Comparison of ENCODE assay signal across 29 cellular contexts in genomic region chr9:133809335-133809734, GRCh38.
"Had no signal": no experiment of that assay in that cellular context is flagged by ENCODE, and none has a peak within 500 bp of the region (broad histone marks: within the 10 kb centered on the region; RNA-seq: fewer than 3 reads in every experiment).

No MANE protein-coding gene starts in this region.

- ATAC-seq: activated CD4-positive, alpha-beta T cell treated with anti-CD3 and anti-CD28 coated beads for 36 hours; activated CD8-positive, alpha-beta memory T cell treated with anti-CD3 and anti-CD28 coated beads, Interleukin-2, amount 10 ng/mL, durations not matched to agents 7 days and 5 days; activated CD8-positive, alpha-beta T cell treated with anti-CD3 and anti-CD28 coated beads, Interleukin-2, amount 10 ng/mL, durations not matched to agents 7 days and 5 days; activated naive CD8-positive, alpha-beta T cell treated with anti-CD3 and anti-CD28 coated beads, Interleukin-2, amount 50 U/mL, for 24 hours; body of pancreas; esophagus mucosa had no signal

- H3K36me3 ChIP-seq: colonic mucosa had no signal

- H3K27ac Mint-ChIP-seq: activated CD4-positive, alpha-beta memory T cell treated with anti-CD3 and anti-CD28 coated beads for 36 hours; activated CD4-positive, alpha-beta T cell treated with anti-CD3 and anti-CD28 coated beads for 36 hours; activated CD4-positive, alpha-beta T cell treated with anti-CD3 and anti-CD28 coated beads, Interleukin-2, amount 10 ng/mL, durations not matched to agents 24 days and 14 days; activated CD8-positive, alpha-beta memory T cell treated with anti-CD3 and anti-CD28 coated beads, Interleukin-2, amount 10 ng/mL, durations not matched to agents 7 days and 5 days; activated CD8-positive, alpha-beta T cell treated with anti-CD3 and anti-CD28 coated beads, Interleukin-2, amount 10 ng/mL, durations not matched to agents 7 days and 5 days; activated naive CD4-positive, alpha-beta T cell treated with anti-CD3 and anti-CD28 coated beads for 36 hours; activated naive CD4-positive, alpha-beta T cell treated with anti-CD3 and anti-CD28 coated beads, Interleukin-2, amount 50 U/mL, for 24 hours; activated naive CD8-positive, alpha-beta T cell treated with anti-CD3 and anti-CD28 coated beads for 36 hours; activated naive CD8-positive, alpha-beta T cell treated with anti-CD3 and anti-CD28 coated beads, Interleukin-2, amount 50 U/mL, for 24 hours; activated T-helper 1 cell treated with anti-CD3 and anti-CD28 coated beads, Interleukin-12 subunit alpha, Interleukin-12 subunit beta, Interleukin-2, Interleukin-4 antibody, amounts not matched to agents 30 ng/mL and 10 ng/mL and 1 ng/mL, durations not matched to agents 14 hours and 24 hours and 36 hours; activated T-helper 2 cell treated with anti-CD3 and anti-CD28 coated beads, Interferon-gamma antibody, Interleukin-2, Interleukin-4, amounts not matched to agents 10 μg/mL and 5 μg/mL and 100 μg/mL, durations not matched to agents 14 hours and 24 hours and 36 hours had no signal

- H3K36me3 Mint-ChIP-seq: activated CD4-positive, alpha-beta memory T cell treated with anti-CD3 and anti-CD28 coated beads for 36 hours; activated CD8-positive, alpha-beta memory T cell treated with anti-CD3 and anti-CD28 coated beads, Interleukin-2, amount 10 ng/mL, durations not matched to agents 7 days and 5 days; activated naive CD4-positive, alpha-beta T cell treated with anti-CD3 and anti-CD28 coated beads, Interleukin-2, amount 50 U/mL, for 24 hours; activated naive CD8-positive, alpha-beta T cell treated with anti-CD3 and anti-CD28 coated beads for 36 hours had no signal

- H3K9me3 Mint-ChIP-seq: activated CD4-positive, alpha-beta memory T cell treated with anti-CD3 and anti-CD28 coated beads for 36 hours; activated CD4-positive, alpha-beta T cell treated with anti-CD3 and anti-CD28 coated beads, Interleukin-2, amount 10 ng/mL, durations not matched to agents 24 days and 14 days; activated naive CD4-positive, alpha-beta T cell treated with anti-CD3 and anti-CD28 coated beads for 36 hours; activated naive CD4-positive, alpha-beta T cell treated with anti-CD3 and anti-CD28 coated beads, Interleukin-2, amount 50 U/mL, for 24 hours; activated naive CD8-positive, alpha-beta T cell treated with anti-CD3 and anti-CD28 coated beads for 36 hours; activated naive CD8-positive, alpha-beta T cell treated with anti-CD3 and anti-CD28 coated beads, Interleukin-2, amount 50 U/mL, for 24 hours; activated T-helper 1 cell treated with anti-CD3 and anti-CD28 coated beads, Interleukin-12 subunit alpha, Interleukin-12 subunit beta, Interleukin-2, Interleukin-4 antibody, amounts not matched to agents 30 ng/mL and 10 ng/mL and 1 ng/mL, durations not matched to agents 14 hours and 24 hours and 36 hours; activated T-helper 2 cell treated with anti-CD3 and anti-CD28 coated beads, Interferon-gamma antibody, Interleukin-2, Interleukin-4, amounts not matched to agents 10 μg/mL and 5 μg/mL and 100 μg/mL, durations not matched to agents 14 hours and 24 hours and 36 hours had no signal

- H3K4me1 Mint-ChIP-seq: activated CD4-positive, alpha-beta T cell treated with anti-CD3 and anti-CD28 coated beads for 36 hours; activated CD4-positive, alpha-beta T cell treated with anti-CD3 and anti-CD28 coated beads, Interleukin-2, amount 10 ng/mL, durations not matched to agents 24 days and 14 days; activated CD8-positive, alpha-beta memory T cell treated with anti-CD3 and anti-CD28 coated beads, Interleukin-2, amount 10 ng/mL, durations not matched to agents 7 days and 5 days; activated naive CD4-positive, alpha-beta T cell treated with anti-CD3 and anti-CD28 coated beads, Interleukin-2, amount 50 U/mL, for 24 hours; activated naive CD8-positive, alpha-beta T cell treated with anti-CD3 and anti-CD28 coated beads for 36 hours; activated naive CD8-positive, alpha-beta T cell treated with anti-CD3 and anti-CD28 coated beads, Interleukin-2, amount 50 U/mL, for 24 hours had no signal

- H3K9me3 ChIP-seq: adrenal gland, body of pancreas, colonic mucosa had no signal

- FAIRE-seq: frontal cortex had no signal

- H3K27me3 Mint-ChIP-seq: activated CD4-positive, alpha-beta memory T cell treated with anti-CD3 and anti-CD28 coated beads for 36 hours; activated CD4-positive, alpha-beta T cell treated with anti-CD3 and anti-CD28 coated beads for 36 hours; activated CD4-positive, alpha-beta T cell treated with anti-CD3 and anti-CD28 coated beads, Interleukin-2, amount 10 ng/mL, durations not matched to agents 24 days and 14 days; activated CD8-positive, alpha-beta memory T cell treated with anti-CD3 and anti-CD28 coated beads, Interleukin-2, amount 10 ng/mL, durations not matched to agents 7 days and 5 days; activated naive CD4-positive, alpha-beta T cell treated with anti-CD3 and anti-CD28 coated beads, Interleukin-2, amount 50 U/mL, for 24 hours; activated naive CD8-positive, alpha-beta T cell treated with anti-CD3 and anti-CD28 coated beads for 36 hours; activated naive CD8-positive, alpha-beta T cell treated with anti-CD3 and anti-CD28 coated beads, Interleukin-2, amount 50 U/mL, for 24 hours had no signal

- H3K27me3 ChIP-seq: adrenal gland, body of pancreas, colonic mucosa had no signal

- H3K4me3 ChIP-seq: adrenal gland, body of pancreas, colonic mucosa had no signal

- H3K4me3 Mint-ChIP-seq: activated CD4-positive, alpha-beta memory T cell treated with anti-CD3 and anti-CD28 coated beads for 36 hours; activated CD4-positive, alpha-beta T cell treated with anti-CD3 and anti-CD28 coated beads for 36 hours; activated CD4-positive, alpha-beta T cell treated with anti-CD3 and anti-CD28 coated beads, Interleukin-2, amount 10 ng/mL, durations not matched to agents 24 days and 14 days; activated CD8-positive, alpha-beta memory T cell treated with anti-CD3 and anti-CD28 coated beads, Interleukin-2, amount 10 ng/mL, durations not matched to agents 7 days and 5 days; activated CD8-positive, alpha-beta T cell treated with anti-CD3 and anti-CD28 coated beads, Interleukin-2, amount 10 ng/mL, durations not matched to agents 7 days and 5 days; activated naive CD4-positive, alpha-beta T cell treated with anti-CD3 and anti-CD28 coated beads for 36 hours; activated naive CD4-positive, alpha-beta T cell treated with anti-CD3 and anti-CD28 coated beads, Interleukin-2, amount 50 U/mL, for 24 hours; activated naive CD8-positive, alpha-beta T cell treated with anti-CD3 and anti-CD28 coated beads for 36 hours; activated naive CD8-positive, alpha-beta T cell treated with anti-CD3 and anti-CD28 coated beads, Interleukin-2, amount 50 U/mL, for 24 hours; activated T-helper 1 cell treated with anti-CD3 and anti-CD28 coated beads, Interleukin-12 subunit alpha, Interleukin-12 subunit beta, Interleukin-2, Interleukin-4 antibody, amounts not matched to agents 30 ng/mL and 10 ng/mL and 1 ng/mL, durations not matched to agents 14 hours and 24 hours and 36 hours had no signal

- DNase-seq: activated CD4-positive, alpha-beta memory T cell treated with anti-CD3 and anti-CD28 coated beads for 36 hours; activated CD4-positive, alpha-beta T cell treated with anti-CD3 and anti-CD28 coated beads for 36 hours; activated CD4-positive, alpha-beta T cell treated with anti-CD3 and anti-CD28 coated beads, Interleukin-2, amount 10 ng/mL, durations not matched to agents 24 days and 14 days; activated CD4-positive, CD25-positive, alpha-beta regulatory T cell; activated CD4-positive, CD25-positive, alpha-beta regulatory T cell treated with anti-CD3 and anti-CD28 coated beads, Interleukin-2, amount 50 U/mL, for 72 hours; activated CD8-positive, alpha-beta memory T cell treated with anti-CD3 and anti-CD28 coated beads, Interleukin-2, amount 10 ng/mL, durations not matched to agents 7 days and 5 days; activated CD8-positive, alpha-beta memory T cell treated with anti-CD3 and anti-CD28 coated beads, Interleukin-2, amount 50 U/mL, for 4 hours; activated CD8-positive, alpha-beta T cell treated with anti-CD3 and anti-CD28 coated beads, Interleukin-2, amount 10 ng/mL, durations not matched to agents 7 days and 5 days; activated effector memory CD4-positive, alpha-beta T cell treated with anti-CD3 and anti-CD28 coated beads, Interleukin-2, amount 50 U/mL, for 16 hours; activated naive CD4-positive, alpha-beta T cell treated with anti-CD3 and anti-CD28 coated beads for 36 hours; activated naive CD8-positive, alpha-beta T cell treated with anti-CD3 and anti-CD28 coated beads for 36 hours; activated naive CD8-positive, alpha-beta T cell treated with anti-CD3 and anti-CD28 coated beads, Interleukin-2, amount 50 U/mL, for 24 hours; activated T-cell treated with anti-CD3 and anti-CD28 coated beads, Interleukin-2, amount 50 U/mL, for 1 hour; activated T-cell treated with anti-CD3 and anti-CD28 coated beads, Interleukin-2, amount 50 U/mL, for 48 hours; adrenal gland; amygdala; aorta; body of pancreas; caudate nucleus; colonic mucosa; effector CD8-positive, alpha-beta T cell; foreskin fibroblast; head of caudate nucleus; T-helper 2 cell had no signal

- H3K4me1 ChIP-seq: adrenal gland, body of pancreas, colonic mucosa had no signal

- H3K27ac ChIP-seq: adrenal gland, body of pancreas, colonic mucosa had no signal
